ENCODE assay signal across 8 cellular contexts in genomic region chr7:74453321-74454011, GRCh38. TPM values are rescaled to one million over a fixed set of nuclear protein-coding genes. Genes with fewer than 3 reads are reported as not detected.
DNase-seq lines count a peak whose midpoint lies in the region; ATAC-seq lines count a peak whose summit lies in the region.

Gene GTF2IRD1 (plus strand): TSS chr7:74453906. CDS start chr7:74508081, 54,175 bp downstream.

- ATAC-seq in HG03039 (IDR thresholded peaks at IDR 0.05; ENCODE audit: unreplicated experiment): no peak

- DNase-seq in AG08396 (ENCODE audit: low spot score): peak; percentile 89
- DNase-seq in H4 (ENCODE audit: low spot score): peak; percentile 84
- DNase-seq in NCI-H345 treated with DMSO at 0.1 percent for 48 hours (lab: John Stamatoyannopoulos, UW; ENCODE audit: unreplicated experiment): peak; percentile 38
- DNase-seq in activated CD4-positive, alpha-beta T cell treated with anti-CD3 and anti-CD28 coated beads for 48 hours: peak; percentile 71
- peak; percentile 63 for DNase-seq in dedifferentiated amniotic fluid mesenchymal stem cell (ENCODE audit: extremely low spot score)
- peak; percentile 73 for DNase-seq in kidney tubule cell (ENCODE audit: low spot score)
- peak; percentile 24 to 33 (median 31) for DNase-seq in stimulated activated CD4-positive, alpha-beta T cell treated with anti-CD3 and anti-CD28 coated beads, Interleukin-12 subunit alpha, Interleukin-12 subunit beta, amount 100 ng/mL, for 48 hours (ENCODE audit: low read depth in 2 of 3, low spot score in 1 of 3)

RNA-seq across cellular contexts. Expression of gene GTF2IRD1, which starts in this region (rescaled TPM):
- 5.9 and 13.0 TPM in 2 replicates for total RNA-seq in H4 (2014; rRNA removed; shearing (Covaris generic))

Comparison
In these comparisons a context has a peak if more than half of its experiments do, and no peak if none do; other contexts are left out.
1. DNase-seq: peak in every context shown above with its lines; median percentile 89 in AG08396; 84 in H4; 73 in kidney tubule cell; 71 in activated CD4-positive, alpha-beta T cell treated with anti-CD3 and anti-CD28 coated beads for 48 hours; 63 in dedifferentiated amniotic fluid mesenchymal stem cell; 38 in NCI-H345 treated with DMSO at 0.1 percent for 48 hours; 31 in stimulated activated CD4-positive, alpha-beta T cell treated with anti-CD3 and anti-CD28 coated beads, Interleukin-12 subunit alpha, Interleukin-12 subunit beta, amount 100 ng/mL, for 48 hours.